In the genomic region with DNA sequence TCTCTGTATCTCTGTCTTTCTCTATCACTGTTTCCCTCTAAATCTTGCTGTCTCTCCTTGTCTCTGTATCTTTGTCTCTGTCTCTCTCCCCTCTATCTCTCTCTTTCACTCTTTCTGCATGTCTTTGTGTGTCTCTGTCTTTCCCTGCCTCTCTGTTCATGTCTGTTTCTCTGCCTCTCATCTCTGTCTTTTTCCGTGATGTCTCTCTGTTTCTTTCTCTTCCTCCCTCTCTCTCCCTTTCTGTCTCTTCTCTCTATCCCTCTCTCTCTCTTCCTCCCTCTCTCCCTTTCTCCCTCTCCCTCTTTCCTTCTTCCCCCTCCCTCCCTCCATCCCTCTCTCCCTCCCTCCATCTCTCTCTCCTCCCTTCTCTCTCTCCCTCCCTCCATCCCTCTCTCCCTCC, we compare ENCODE assay signal across 11 cellular contexts.
"Had no signal": no experiment of that assay in that cellular context is flagged by ENCODE, and none has a peak within 500 bp of the region (broad histone marks: within the 10 kb centered on the region; RNA-seq: fewer than 3 reads in every experiment).

No MANE protein-coding gene starts in this region.

- H3K4me1 Mint-ChIP-seq: GM23338 had no signal

- H3K9me3 ChIP-seq: HAP-1 had no signal

- DNase-seq: GM23248, GOT3, H7, H9, HCEC 1CT, HFFc6 had no signal

- H3K27ac Mint-ChIP-seq: GM23338, H9, HFFc6 had no signal

- H3K36me3 ChIP-seq: HAP-1 had no signal

- ATAC-seq: GM23338, HCT116 had no signal

- H2AFZ ChIP-seq: GM23248, GM23338 had no signal

- H3K4me1 ChIP-seq: HAP-1 had no signal

- H3K27ac ChIP-seq: GM23248 had no signal

- FAIRE-seq: H1, H54 had no signal

- H3K4me3 ChIP-seq: GM23248, GM23338, HAP-1 had no signal

- H3K9ac ChIP-seq: GM23248 had no signal

- H3K4me2 ChIP-seq: GM23338 had no signal

- H3K4me3 Mint-ChIP-seq: GM23338, H9, HFFc6 had no signal
